Comparison of ENCODE assay signal across 9 cellular contexts in the genomic region with DNA sequence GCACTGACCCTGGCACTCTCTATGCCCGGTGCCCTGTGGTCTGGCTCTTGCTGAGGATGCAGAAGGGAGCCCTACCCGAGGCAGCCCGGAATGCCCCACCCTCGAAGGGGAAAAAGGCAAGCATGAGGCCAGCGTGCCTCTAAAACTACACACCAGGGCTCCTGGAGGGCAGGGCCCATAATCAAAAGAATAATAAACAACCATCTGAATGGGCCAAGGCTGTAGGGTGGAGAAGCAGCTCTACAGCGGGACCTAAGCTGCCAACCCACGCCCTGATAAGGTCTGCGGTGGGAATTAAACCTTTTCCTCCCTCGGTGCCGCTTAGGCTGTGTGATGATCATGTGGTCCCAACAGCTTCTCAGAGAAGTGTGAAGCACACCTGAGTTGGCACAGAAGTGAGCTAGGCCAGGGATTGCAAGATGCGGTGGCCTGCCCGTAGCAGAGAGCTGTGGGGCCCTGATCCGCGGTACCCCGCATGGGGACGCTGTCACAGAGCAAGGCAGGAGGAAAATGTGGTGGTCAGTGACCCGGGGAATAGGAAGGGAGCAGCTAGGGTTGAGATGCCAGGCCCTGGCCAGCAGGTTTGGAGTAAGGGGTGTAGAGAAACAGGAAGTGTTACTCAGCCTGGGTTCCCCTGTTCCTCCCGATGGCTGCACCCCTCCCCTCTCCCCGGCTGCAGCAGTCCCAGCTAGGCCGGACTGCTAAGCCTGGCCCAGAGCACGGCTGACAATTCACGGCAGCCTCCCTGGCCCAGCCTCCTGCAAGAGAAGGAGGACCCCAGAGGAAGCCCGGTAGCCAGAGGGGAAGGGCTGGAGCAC. TPM values are rescaled to one million over a fixed set of nuclear protein-coding genes. Genes with fewer than 3 reads are reported as not detected.
DNase-seq lines count a peak whose midpoint lies in the region; ATAC-seq and TF ChIP-seq lines count a peak whose summit lies in the region.
"Had no signal": no experiment of that assay in that cellular context is flagged by ENCODE, and none has a peak within 500 bp of the region (broad histone marks: within the 10 kb centered on the region; RNA-seq: fewer than 3 reads in every experiment).

No MANE protein-coding gene starts in this region.

- ATAC-seq in activated T-cell treated with anti-CD3 and anti-CD28 coated beads, Interleukin-2, amount 50 U/mL, for 72 hours (replicated peaks in 1 of 2) = no peak
- ATAC-seq in HG03097 (IDR thresholded peaks at IDR 0.05; ENCODE audit: low FRiP score, unreplicated experiment) = no peak
- ATAC-seq: left ventricle myocardium superior had no signal

- TF ChIP-seq CTCF in Peyer's patch (IDR thresholded peaks at IDR 0.05) (no peak), esophagus muscularis mucosa (IDR thresholded peaks at IDR 0.05) (no peak), thyroid gland (IDR thresholded peaks at IDR 0.05) (no peak)

- no peaks in the 10 kb centered on the region for H3K9me3 Mint-ChIP-seq in activated T-cell treated with anti-CD3 and anti-CD28 coated beads, Interleukin-2, amount 50 U/mL, for 72 hours

- 79% methylated on average over 17 of the region's 23 CpGs for WGBS in esophagus muscularis mucosa
- 69 to 70% methylated on average over 20 to 22 of the region's 23 CpGs for WGBS in thyroid gland, 2 donors

- no peak for TF ChIP-seq EP300 in esophagus muscularis mucosa (IDR thresholded peaks at IDR 0.05)

- H3K36me3 ChIP-seq in Peyer's patch (peaks cover 0 to 19% (median 0%) of the 10 kb centered on the region in 3 donors), esophagus muscularis mucosa (peaks cover 23 to 65% (median 61%) of the 10 kb centered on the region in 4 donors), thyroid gland (peaks cover 1 to 10% of the 10 kb centered on the region in 2 donors)

- H3K9me3 ChIP-seq in Peyer's patch (no peaks in the 10 kb centered on the region), esophagus muscularis mucosa (no peaks in the 10 kb centered on the region), thyroid gland (no peaks in the 10 kb centered on the region)

- CTCF ChIA-PET in HEK293T (lab: Yijun Ruan, JAX) = interaction anchor here (1.2 kb wide), 1 partner anchor 14 kb away, joined by 3 read pairs; no protein-coding TSS in a partner anchor

- POLR2A ChIA-PET in HEK293T (lab: Yijun Ruan, JAX) = interaction anchor here (0.9 kb wide), 1 partner anchor 9 kb away, joined by 3 read pairs; no protein-coding TSS in a partner anchor

- peak overlapping the region in 3 of 4 donors; percentile 20 to 23 (median 22) for H3K4me3 ChIP-seq in Peyer's patch
- H3K4me3 ChIP-seq in esophagus muscularis mucosa = no peak overlapping the region
- no peak overlapping the region for H3K4me3 ChIP-seq in thyroid gland (replicated peaks in 1 of 3)

- intact Hi-C loops in esophagus muscularis mucosa (cut with DNase I) = no loop called here
- intact Hi-C loops in thyroid gland (cut with DNase I) = loop anchor here (10.0 kb wide), 1 partner anchor 126 kb away; a partner anchor contains a TSS

- no peak for DNase-seq in activated T-cell treated with anti-CD3 and anti-CD28 coated beads, Interleukin-2, amount 50 U/mL, for 72 hours
- DNase-seq in activated T-cell treated with anti-CD3 and anti-CD28 coated beads, Interleukin-2, amount 50 U/mL, for 1 hour = no peak
- DNase-seq in Peyer's patch (peak in 1 of 3 donors; percentile 53), esophagus muscularis mucosa (ENCODE audit: extremely low spot score) (no peak), thyroid gland (peak in 1 of 2 donors; percentile 17), HEK293T (ENCODE audit: extremely low spot score) (no peak), superior temporal gyrus (ENCODE audit: extremely low spot score) (no peak)
- DNase-seq: left ventricle myocardium superior had no signal

- H3K27me3 Mint-ChIP-seq in activated T-cell treated with anti-CD3 and anti-CD28 coated beads, Interleukin-2, amount 50 U/mL, for 72 hours (ENCODE audit: low read depth) = no peaks in the 10 kb centered on the region

- no peak for TF ChIP-seq POLR2A in Peyer's patch (IDR thresholded peaks at IDR 0.05)
- no peak for TF ChIP-seq POLR2A in esophagus muscularis mucosa (IDR thresholded peaks at IDR 0.05; ENCODE audit: low read depth)
- TF ChIP-seq POLR2A in thyroid gland (IDR thresholded peaks at IDR 0.05) = no peak

- H3K27ac Mint-ChIP-seq in activated T-cell treated with anti-CD3 and anti-CD28 coated beads, Interleukin-2, amount 50 U/mL, for 72 hours = peak overlapping the region; percentile 88

- H3K4me1 Mint-ChIP-seq in activated T-cell treated with anti-CD3 and anti-CD28 coated beads, Interleukin-2, amount 50 U/mL, for 72 hours (ENCODE audit: low read depth) = peaks cover 40% of the 10 kb centered on the region

- H3K4me3 Mint-ChIP-seq in activated T-cell treated with anti-CD3 and anti-CD28 coated beads, Interleukin-2, amount 50 U/mL, for 72 hours = peak overlapping the region; percentile 69 to 77

- no peaks in the 10 kb centered on the region for H3K36me3 Mint-ChIP-seq in activated T-cell treated with anti-CD3 and anti-CD28 coated beads, Interleukin-2, amount 50 U/mL, for 72 hours (ENCODE audit: insufficient read depth in 2 of 2)

- peak overlapping the region; percentile 64 to 91 (median 78) for H3K27ac ChIP-seq in Peyer's patch
- H3K27ac ChIP-seq in esophagus muscularis mucosa (replicated peaks in 1 of 4) = peak overlapping the region in 3 of 4 donors; percentile 38 to 63 (median 42)
- peak overlapping the region in 2 of 3 donors; percentile 69 to 70 for H3K27ac ChIP-seq in thyroid gland

- H3K4me1 ChIP-seq in Peyer's patch (peaks cover 0 to 62% (median 25%) of the 10 kb centered on the region in 4 donors), esophagus muscularis mucosa (peaks cover 7 to 51% (median 47%) of the 10 kb centered on the region in 4 donors), thyroid gland (peaks cover 12 to 42% of the 10 kb centered on the region in 2 donors)

- H3K27me3 ChIP-seq in Peyer's patch (no peaks in the 10 kb centered on the region), esophagus muscularis mucosa (no peaks in the 10 kb centered on the region), thyroid gland (no peaks in the 10 kb centered on the region)

TF ChIP-seq in HEK293T, 16 proteins besides CTCF, POLR2A, EP300 and RAD21:
- TF ChIP-seq L3MBTL2 (conservative IDR thresholded peaks at IDR 0.05) (no peak), SP1 (IDR thresholded peaks at IDR 0.05) (no peak), CTBP1 (IDR thresholded peaks at IDR 0.05; ENCODE audit: borderline replicate concordance) (no peak), FOXA1 (IDR thresholded peaks at IDR 0.05) (no peak), ZNF384 (IDR thresholded peaks at IDR 0.05) (no peak), HDGF (IDR thresholded peaks at IDR 0.05; ENCODE audit: borderline replicate concordance) (no peak), NFRKB (IDR thresholded peaks at IDR 0.05) (no peak), FOXM1 (IDR thresholded peaks at IDR 0.05; ENCODE audit: borderline replicate concordance) (no peak)
- TF ChIP-seq, protein P1, sequence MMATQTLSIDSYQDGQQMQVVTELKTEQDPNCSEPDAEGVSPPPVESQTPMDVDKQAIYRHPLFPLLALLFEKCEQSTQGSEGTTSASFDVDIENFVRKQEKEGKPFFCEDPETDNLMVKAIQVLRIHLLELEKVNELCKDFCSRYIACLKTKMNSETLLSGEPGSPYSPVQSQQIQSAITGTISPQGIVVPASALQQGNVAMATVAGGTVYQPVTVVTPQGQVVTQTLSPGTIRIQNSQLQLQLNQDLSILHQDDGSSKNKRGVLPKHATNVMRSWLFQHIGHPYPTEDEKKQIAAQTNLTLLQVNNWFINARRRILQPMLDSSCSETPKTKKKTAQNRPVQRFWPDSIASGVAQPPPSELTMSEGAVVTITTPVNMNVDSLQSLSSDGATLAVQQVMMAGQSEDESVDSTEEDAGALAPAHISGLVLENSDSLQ (IDR thresholded peaks at IDR 0.05) = no peak

RNA-seq across cellular contexts. Expression of a gene that starts 1.1 kb away (rescaled TPM):
- total RNA-seq in activated T-cell treated with anti-CD3 and anti-CD28 coated beads, Interleukin-2, amount 50 U/mL, for 72 hours = 1 to 10 TPM; 1.6 to 1.7 TPM
- total RNA-seq in Peyer's patch = 1 to 10 TPM in 2 of 4 donors, not detected in 2; 1.1 to 1.3 TPM
- 1 to 10 TPM in 1 of 4 donors, under 1 TPM in 2, not detected in 1; under 0.01 to 1.1 (median 0.57) TPM for total RNA-seq in esophagus muscularis mucosa
- under 1 TPM in 3 of 4 donors, not detected in 1; 0.13 to 0.79 (median 0.22) TPM for total RNA-seq in thyroid gland
- total RNA-seq: left ventricle myocardium superior had no signal

RNA-seq across cellular contexts. Expression of a gene that starts 4.8 kb away (rescaled TPM):
- 10 to 100 TPM; 40.9 to 44.8 TPM for total RNA-seq in activated T-cell treated with anti-CD3 and anti-CD28 coated beads, Interleukin-2, amount 50 U/mL, for 72 hours
- total RNA-seq in Peyer's patch (100 to 1,000 TPM in 3 of 4 donors, 10 to 100 TPM in 1; 81.7 to 286 (median 136) TPM), esophagus muscularis mucosa (10 to 100 TPM in 3 of 4 donors, 1 to 10 TPM in 1; 6.6 to 13.9 (median 11.8) TPM), thyroid gland (10 to 100 TPM; 17.1 to 73.4 (median 34.7) TPM)

RNA-seq across cellular contexts. Expression of a gene that starts 13.6 kb away (rescaled TPM):
- total RNA-seq in activated T-cell treated with anti-CD3 and anti-CD28 coated beads, Interleukin-2, amount 50 U/mL, for 72 hours = 10 to 100 TPM; 28.0 to 30.7 TPM
- total RNA-seq in Peyer's patch = 10 to 100 TPM; 69.2 to 94.7 (median 74.0) TPM
- total RNA-seq in esophagus muscularis mucosa = 10 to 100 TPM; 29.5 to 34.9 (median 31.5) TPM
- 10 to 100 TPM; 29.2 to 39.8 (median 31.7) TPM for total RNA-seq in thyroid gland

RNA-seq across cellular contexts. Expression of a gene that starts 38.2 kb away (rescaled TPM):
- total RNA-seq in activated T-cell treated with anti-CD3 and anti-CD28 coated beads, Interleukin-2, amount 50 U/mL, for 72 hours = 10 to 100 TPM; 24.1 to 29.8 TPM
- total RNA-seq in Peyer's patch (100 to 1,000 TPM in 1 of 4 donors, 10 to 100 TPM in 3; 56.9 to 110 (median 79.9) TPM), esophagus muscularis mucosa (10 to 100 TPM; 14.4 to 36.8 (median 18.8) TPM), thyroid gland (10 to 100 TPM; 21.7 to 37.8 (median 22.3) TPM)

RNA-seq across cellular contexts. Expression of a gene that starts 38.6 kb away (rescaled TPM):
- total RNA-seq in activated T-cell treated with anti-CD3 and anti-CD28 coated beads, Interleukin-2, amount 50 U/mL, for 72 hours = 10 to 100 TPM; 26.3 to 37.3 TPM
- 10 to 100 TPM; 26.9 to 37.1 (median 32.9) TPM for total RNA-seq in Peyer's patch
- total RNA-seq in esophagus muscularis mucosa = 10 to 100 TPM in 3 of 4 donors, 1 to 10 TPM in 1; 10.0 to 23.8 (median 13.9) TPM
- total RNA-seq in thyroid gland = 10 to 100 TPM; 21.6 to 51.9 (median 45.8) TPM

Comparison
In these comparisons a context has a peak if more than half of its experiments do, and no peak if none do; other contexts are left out.
1. H3K4me3 ChIP-seq: peak in Peyer's patch (3 of 4); none in esophagus muscularis mucosa (0 of 4) and thyroid gland (0 of 3).
2. Peak in every context shown above with its lines, with median percentiles within 50 percentile points of each other: H3K27ac ChIP-seq.